In genomic region chr1:19477284-19478240, GRCh38 we compare ENCODE assay signal across 1 cellular context.
TF ChIP-seq lines count a peak whose summit lies in the region.

No MANE protein-coding gene starts in this region.

TF ChIP-seq in IMR-90, 13 proteins besides CTCF, POLR2A, EP300 and RAD21 (continued from another document):
- TF ChIP-seq CEBPB (IDR thresholded peaks at IDR 0.05; ENCODE audit: low read depth, low read length) (no peak), ELK1 (IDR thresholded peaks at IDR 0.05; ENCODE audit: borderline replicate concordance, low read depth, low read length) (no peak), RFX5 (IDR thresholded peaks at IDR 0.05; ENCODE audit: low read depth, low read length) (no peak), BHLHE40 (IDR thresholded peaks at IDR 0.05; ENCODE audit: low read depth, low read length) (no peak)
